ENCODE assay signal across 1 cellular context in the genomic region with DNA sequence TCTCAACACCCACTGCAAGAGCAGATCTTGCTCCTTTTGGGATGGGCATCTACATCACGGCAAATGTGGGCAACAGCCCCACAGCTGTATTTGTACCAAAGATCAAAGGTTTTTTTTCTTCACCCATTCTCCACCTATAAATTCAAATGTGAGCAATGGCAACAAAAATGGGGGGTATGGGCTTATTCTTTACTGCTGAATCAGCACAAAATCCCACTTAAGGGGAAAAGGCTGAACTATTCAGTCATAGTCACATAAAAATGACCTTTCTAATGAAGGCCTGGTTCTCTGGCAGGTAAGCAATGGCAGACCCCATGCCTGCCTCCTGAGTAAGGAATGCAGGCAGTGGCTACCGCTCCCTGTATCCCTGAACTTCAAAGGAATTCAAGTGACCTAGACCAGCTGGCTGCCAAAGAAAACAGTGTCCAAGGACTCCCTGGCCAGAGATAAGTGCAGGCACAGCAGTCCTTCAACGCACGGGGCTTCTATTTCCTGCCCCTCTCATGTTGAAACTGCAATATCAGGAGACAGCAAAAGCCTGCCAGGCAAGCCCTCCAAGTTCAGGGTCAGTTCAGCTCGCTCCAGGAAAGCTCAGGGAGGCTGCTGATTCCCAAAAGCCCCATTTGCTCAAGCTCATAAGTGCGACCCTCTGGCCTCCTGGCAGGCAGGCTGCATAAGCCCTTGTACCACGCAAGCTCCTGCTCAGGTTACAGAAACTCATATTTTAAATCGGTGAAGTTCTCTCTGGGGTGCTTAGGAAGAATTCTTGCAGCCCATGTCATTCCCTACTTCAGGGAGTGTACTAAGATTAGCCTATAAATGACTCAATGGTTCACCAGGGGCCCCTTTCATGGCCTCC.
TF ChIP-seq lines count a peak whose summit lies in the region.

No MANE protein-coding gene starts in this region.

TF ChIP-seq in IMR-90, 13 proteins besides CTCF, POLR2A, EP300 and RAD21:
- no peak for TF ChIP-seq CHD1 (IDR thresholded peaks at IDR 0.05; ENCODE audit: low read depth, low read length)
- peak; percentile 99 for TF ChIP-seq MAFK (IDR thresholded peaks at IDR 0.05; ENCODE audit: low read depth, low read length)
- TF ChIP-seq, protein P1, sequence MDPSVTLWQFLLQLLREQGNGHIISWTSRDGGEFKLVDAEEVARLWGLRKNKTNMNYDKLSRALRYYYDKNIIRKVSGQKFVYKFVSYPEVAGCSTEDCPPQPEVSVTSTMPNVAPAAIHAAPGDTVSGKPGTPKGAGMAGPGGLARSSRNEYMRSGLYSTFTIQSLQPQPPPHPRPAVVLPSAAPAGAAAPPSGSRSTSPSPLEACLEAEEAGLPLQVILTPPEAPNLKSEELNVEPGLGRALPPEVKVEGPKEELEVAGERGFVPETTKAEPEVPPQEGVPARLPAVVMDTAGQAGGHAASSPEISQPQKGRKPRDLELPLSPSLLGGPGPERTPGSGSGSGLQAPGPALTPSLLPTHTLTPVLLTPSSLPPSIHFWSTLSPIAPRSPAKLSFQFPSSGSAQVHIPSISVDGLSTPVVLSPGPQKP (IDR thresholded peaks at IDR 0.05; ENCODE audit: borderline replicate concordance, low read depth, low read length) = no peak
- TF ChIP-seq MXI1 (IDR thresholded peaks at IDR 0.05; ENCODE audit: borderline replicate concordance, low read depth, low read length) = no peak
